In genomic region chr2:45729753-45730512, GRCh38 we compare ENCODE assay signal across 8 cellular contexts.
DNase-seq lines count a peak whose midpoint lies in the region; ATAC-seq and TF ChIP-seq lines count a peak whose summit lies in the region.

No MANE protein-coding gene starts in this region.

- H3K4ac ChIP-seq in trophoblast cell (ENCODE audit: low read depth, low read length), result no peak overlapping the region

- H2BK120ac ChIP-seq in trophoblast cell (ENCODE audit: insufficient read depth, low read length, poor library complexity), result no peak overlapping the region

- H3K79me1 ChIP-seq in trophoblast cell (ENCODE audit: low read length), result no peaks in the 10 kb centered on the region

- no peaks in the 10 kb centered on the region for H3K27me3 ChIP-seq in trophoblast cell (ENCODE audit: insufficient read depth, low read length)

- H2AK5ac ChIP-seq in trophoblast cell (ENCODE audit: low read length), result no peak overlapping the region

- H3K4me1 ChIP-seq in trophoblast cell (ENCODE audit: control insufficient read depth in 1 of 2, insufficient read depth in 2 of 2, low read length in 2 of 2), result no peaks in the 10 kb centered on the region

- H3K4me2 ChIP-seq in trophoblast cell (ENCODE audit: low read length), result no peak overlapping the region

- no peak overlapping the region for H4K12ac ChIP-seq in trophoblast cell (ENCODE audit: low read depth, low read length)

- no peak overlapping the region for H3K14ac ChIP-seq in trophoblast cell (ENCODE audit: low read length)

- H3K9ac ChIP-seq in trophoblast cell (ENCODE audit: low read length), result no peak overlapping the region

- ATAC-seq in GM21526 (IDR thresholded peaks at IDR 0.05; ENCODE audit: low FRiP score, unreplicated experiment), result peak; percentile 53
- ATAC-seq in HG03571 (IDR thresholded peaks at IDR 0.05; ENCODE audit: unreplicated experiment), result peak; percentile 58

- no peaks in the 10 kb centered on the region for H3K36me3 ChIP-seq in trophoblast cell (ENCODE audit: control insufficient read depth in 1 of 2, insufficient read depth in 2 of 2, low read length in 2 of 2)

- H3K23ac ChIP-seq in trophoblast cell (ENCODE audit: low read length), result no peak overlapping the region

- no peak overlapping the region for H4K91ac ChIP-seq in trophoblast cell (ENCODE audit: low read depth, low read length)

- DNase-seq in astrocyte of the spinal cord (ENCODE audit: low read depth, low spot score) (no peak), trophoblast cell (peak; percentile 34 to 57), GF-D8 (lab: John Stamatoyannopoulos, UW) (no peak)
- DNase-seq in activated CD4-positive, alpha-beta T cell treated with anti-CD3 and anti-CD28 coated beads for 1 hour, result no peak
- DNase-seq in central memory CD4-positive, alpha-beta T cell, result no peak

- no peak overlapping the region for H3K4me3 ChIP-seq in astrocyte of the spinal cord (ENCODE audit: low read depth, low read length)
- H3K4me3 ChIP-seq in trophoblast cell (ENCODE audit: low read depth, low read length), result no peak overlapping the region

- TF ChIP-seq CTCF in GM12872 (IDR thresholded peaks at IDR 0.05; ENCODE audit: insufficient read depth, low read depth, low read length), result peak; percentile 67; the same call in 2 of the 3 replicates
- peak; percentile 29 for TF ChIP-seq CTCF in astrocyte of the spinal cord (IDR thresholded peaks at IDR 0.05; ENCODE audit: low read depth, low read length)

- no CpG with 5 or more reads among the region's 8 CpGs for WGBS in trophoblast cell (ENCODE audit: extremely low coverage, insufficient coverage, insufficient read length)

- H2AFZ ChIP-seq in trophoblast cell (ENCODE audit: insufficient read depth, low read length, poor library complexity), result no peak overlapping the region

- no peak overlapping the region for H2BK5ac ChIP-seq in trophoblast cell (ENCODE audit: low read depth, low read length, poor library complexity)

- in situ Hi-C loops in astrocyte of the spinal cord (cut with HindIII; ENCODE audit: low sequenced_read_pairs), result no loop called here

- no peaks in the 10 kb centered on the region for H3K79me2 ChIP-seq in trophoblast cell (ENCODE audit: control insufficient read depth, insufficient read depth, low read length, poor library complexity)

- no peaks in the 10 kb centered on the region for H3K9me3 ChIP-seq in trophoblast cell (ENCODE audit: insufficient read depth, low read depth, low read length)

- H3K18ac ChIP-seq in trophoblast cell (ENCODE audit: low read length), result no peak overlapping the region

- no peak overlapping the region for H4K8ac ChIP-seq in trophoblast cell (ENCODE audit: low read depth, low read length)

- H3K27ac ChIP-seq in trophoblast cell (ENCODE audit: low read depth, low read length), result no peak overlapping the region

- H2BK12ac ChIP-seq in trophoblast cell (ENCODE audit: low read length), result no peak overlapping the region

Comparison
In these comparisons a context has a peak if more than half of its experiments do, and no peak if none do; other contexts are left out.
1. DNase-seq: peak in trophoblast cell (2 of 2); none in astrocyte of the spinal cord (single experiment), activated CD4-positive, alpha-beta T cell treated with anti-CD3 and anti-CD28 coated beads for 1 hour (single experiment), central memory CD4-positive, alpha-beta T cell (single experiment) and GF-D8 (single experiment).